17 cellular contexts compared by ENCODE assay signal in genomic region chr7:127872122-127872521, GRCh38.
DNase-seq lines count a peak whose midpoint lies in the region; ATAC-seq and TF ChIP-seq lines count a peak whose summit lies in the region.
"Had no signal": no experiment of that assay in that cellular context is flagged by ENCODE, and none has a peak within 500 bp of the region (broad histone marks: within the 10 kb centered on the region; RNA-seq: fewer than 3 reads in every experiment).

No MANE protein-coding gene starts in this region.

- H3K9ac ChIP-seq in DND-41 (ENCODE audit: low read depth, low read length) = no peak overlapping the region

- no peak for TF ChIP-seq CTCF in DND-41 (IDR thresholded peaks at IDR 0.05; ENCODE audit: borderline replicate concordance, extremely low read depth, low read length, poor library complexity, severe bottlenecking)
- no peak for TF ChIP-seq CTCF in right lobe of liver (IDR thresholded peaks at IDR 0.05)

- no peak overlapping the region for H2AFZ ChIP-seq in DND-41 (ENCODE audit: low read depth, low read length)

- intact Hi-C loops in activated T-helper 2 cell treated with anti-CD3 and anti-CD28 coated beads, Interferon-gamma antibody, Interleukin-2, Interleukin-4, amounts not matched to agents 10 μg/mL and 5 μg/mL and 100 μg/mL, durations not matched to agents 14 hours and 24 hours and 36 hours (cut with micrococcal nuclease) = no loop called here
- intact Hi-C loops in right lobe of liver (cut with DNase I) = no loop called here

- ATAC-seq in DND-41 (ENCODE audit: insufficient read depth, low read depth) = peak; percentile 42; the same call in 1 of the 3 replicates
- peak; percentile 82 for ATAC-seq in GM19324 (IDR thresholded peaks at IDR 0.05; ENCODE audit: low FRiP score, unreplicated experiment)
- ATAC-seq in HG02588 (IDR thresholded peaks at IDR 0.05; ENCODE audit: unreplicated experiment) = peak; percentile 61
- ATAC-seq in HG03280 (IDR thresholded peaks at IDR 0.05; ENCODE audit: unreplicated experiment) = peak; percentile 70
- no peak for ATAC-seq in right lobe of liver
- no peak for ATAC-seq in HG02571 (IDR thresholded peaks at IDR 0.05; ENCODE audit: unreplicated experiment)

- no peaks in the 10 kb centered on the region for H3K9me3 Mint-ChIP-seq in activated T-helper 2 cell treated with anti-CD3 and anti-CD28 coated beads, Interferon-gamma antibody, Interleukin-2, Interleukin-4, amounts not matched to agents 10 μg/mL and 5 μg/mL and 100 μg/mL, durations not matched to agents 14 hours and 24 hours and 36 hours
- H3K9me3 Mint-ChIP-seq: dendritic cell treated with granulocyte-macrophage colony-stimulating factor and Interleukin-4, amounts not matched to agents 40 ng/mL and 50 ng/mL, for 4 days; IgD-negative memory B cell had no signal

- DNase-seq in DND-41 = no peak
- no peak for DNase-seq in activated T-helper 2 cell treated with anti-CD3 and anti-CD28 coated beads, Interferon-gamma antibody, Interleukin-2, Interleukin-4, amounts not matched to agents 10 μg/mL and 5 μg/mL and 100 μg/mL, durations not matched to agents 14 hours and 24 hours and 36 hours (ENCODE audit: low spot score)
- no peak for DNase-seq in HAP-1 (ENCODE audit: low spot score in 2 of 2)
- no peak for DNase-seq in right lobe of liver
- DNase-seq: amniotic stem cell, DMS 273 treated with DMSO at 0.1 percent for 48 hours, NCI-H146, NCI-H774, SIG-M5 had no signal

- no peak overlapping the region for H3K27ac Mint-ChIP-seq in activated T-helper 2 cell treated with anti-CD3 and anti-CD28 coated beads, Interferon-gamma antibody, Interleukin-2, Interleukin-4, amounts not matched to agents 10 μg/mL and 5 μg/mL and 100 μg/mL, durations not matched to agents 14 hours and 24 hours and 36 hours
- H3K27ac Mint-ChIP-seq: dendritic cell treated with granulocyte-macrophage colony-stimulating factor and Interleukin-4, amounts not matched to agents 40 ng/mL and 50 ng/mL, for 4 days; IgD-negative memory B cell had no signal

- no peak for TF ChIP-seq POLR2A in right lobe of liver (IDR thresholded peaks at IDR 0.05)

- 100% methylated on average over 1 of the region's 1 CpG for WGBS in right lobe of liver (ENCODE audit: insufficient coverage, low coverage, low lambda C conversion rate, missing lambda C conversion rate)

- H3K9me3 ChIP-seq in DND-41 (ENCODE audit: insufficient read depth, low read length, severe bottlenecking) (no peaks in the 10 kb centered on the region), HAP-1 (no peaks in the 10 kb centered on the region), right lobe of liver (no peaks in the 10 kb centered on the region)
- H3K9me3 ChIP-seq: prostate gland, vagina had no signal

- H3K4me3 ChIP-seq in DND-41 (ENCODE audit: low read depth in 1 of 2, low read length in 2 of 2) (no peak overlapping the region), HAP-1 (no peak overlapping the region), right lobe of liver (no peak overlapping the region)
- H3K4me3 ChIP-seq: prostate gland, vagina had no signal

- H3K4me1 ChIP-seq in DND-41 (ENCODE audit: insufficient read depth, low read length) = no peaks in the 10 kb centered on the region
- H3K4me1 ChIP-seq in HAP-1 = no peaks in the 10 kb centered on the region
- peaks cover 0 to 4% (median 0%) of the 10 kb centered on the region in 4 donors for H3K4me1 ChIP-seq in right lobe of liver
- H3K4me1 ChIP-seq: prostate gland had no signal

- H3K4me1 Mint-ChIP-seq in activated T-helper 2 cell treated with anti-CD3 and anti-CD28 coated beads, Interferon-gamma antibody, Interleukin-2, Interleukin-4, amounts not matched to agents 10 μg/mL and 5 μg/mL and 100 μg/mL, durations not matched to agents 14 hours and 24 hours and 36 hours (ENCODE audit: low read depth) = peaks cover 31% of the 10 kb centered on the region

- H3K36me3 Mint-ChIP-seq in activated T-helper 2 cell treated with anti-CD3 and anti-CD28 coated beads, Interferon-gamma antibody, Interleukin-2, Interleukin-4, amounts not matched to agents 10 μg/mL and 5 μg/mL and 100 μg/mL, durations not matched to agents 14 hours and 24 hours and 36 hours (ENCODE audit: low read depth) = peaks cover 41% of the 10 kb centered on the region

- peaks cover 6% of the 10 kb centered on the region; the same call in 1 of the 2 replicates for H4K20me1 ChIP-seq in DND-41 (ENCODE audit: insufficient read depth, low read length)

- H3K4me2 ChIP-seq in DND-41 (ENCODE audit: insufficient read depth, low read length) = no peak overlapping the region

- no peak overlapping the region for H3K4me3 Mint-ChIP-seq in activated T-helper 2 cell treated with anti-CD3 and anti-CD28 coated beads, Interferon-gamma antibody, Interleukin-2, Interleukin-4, amounts not matched to agents 10 μg/mL and 5 μg/mL and 100 μg/mL, durations not matched to agents 14 hours and 24 hours and 36 hours (ENCODE audit: low read depth)
- H3K4me3 Mint-ChIP-seq: dendritic cell treated with granulocyte-macrophage colony-stimulating factor and Interleukin-4, amounts not matched to agents 40 ng/mL and 50 ng/mL, for 4 days had no signal

- no peaks in the 10 kb centered on the region for H3K27me3 ChIP-seq in DND-41 (ENCODE audit: insufficient read depth, low read length, poor library complexity)
- no peaks in the 10 kb centered on the region for H3K27me3 ChIP-seq in HAP-1 (ENCODE audit: low read depth)
- H3K27me3 ChIP-seq in right lobe of liver = no peaks in the 10 kb centered on the region
- H3K27me3 ChIP-seq: vagina had no signal

- in situ Hi-C loops in HAP-1 (cut with MboI; ENCODE audit: low sequenced_read_pairs) = no loop called here

- H3K27ac ChIP-seq in DND-41 (ENCODE audit: low read length) = no peak overlapping the region
- no peak overlapping the region for H3K27ac ChIP-seq in right lobe of liver
- H3K27ac ChIP-seq: prostate gland, vagina had no signal

- H3K36me3 ChIP-seq in DND-41 (ENCODE audit: insufficient read depth, low read length) (no peaks in the 10 kb centered on the region; the same call in 1 of the 2 replicates), HAP-1 (replicated peaks) (no peaks in the 10 kb centered on the region), right lobe of liver (no peaks in the 10 kb centered on the region)
- H3K36me3 ChIP-seq: prostate gland, vagina had no signal

- H3K79me2 ChIP-seq in DND-41 (ENCODE audit: insufficient read depth, low read length) = no peaks in the 10 kb centered on the region

- H3K27me3 Mint-ChIP-seq in activated T-helper 2 cell treated with anti-CD3 and anti-CD28 coated beads, Interferon-gamma antibody, Interleukin-2, Interleukin-4, amounts not matched to agents 10 μg/mL and 5 μg/mL and 100 μg/mL, durations not matched to agents 14 hours and 24 hours and 36 hours (ENCODE audit: low read depth) = no peaks in the 10 kb centered on the region
- H3K27me3 Mint-ChIP-seq: dendritic cell treated with granulocyte-macrophage colony-stimulating factor and Interleukin-4, amounts not matched to agents 40 ng/mL and 50 ng/mL, for 4 days; IgD-negative memory B cell had no signal

Comparison
In these comparisons a context has a peak if more than half of its experiments do, and no peak if none do; other contexts are left out.
1. ATAC-seq: peak in DND-41 (single experiment), GM19324 (single experiment), HG02588 (single experiment) and HG03280 (single experiment); none in right lobe of liver (0 of 4) and HG02571 (single experiment).